In genomic region chr2:135703300-135703699, GRCh38 we compare ENCODE assay signal across 18 cellular contexts. TPM values are rescaled to one million over a fixed set of nuclear protein-coding genes. Genes with fewer than 3 reads are reported as not detected.
A peak's percentile ranks its signal among the peaks of the same experiment; 100 is the strongest.
DNase-seq lines count a peak whose midpoint lies in the region; ATAC-seq and TF ChIP-seq lines count a peak whose summit lies in the region.
"Had no signal": no experiment of that assay in that cellular context is flagged by ENCODE, and none has a peak within 500 bp of the region (broad histone marks: within the 10 kb centered on the region; RNA-seq: fewer than 3 reads in every experiment).

No MANE protein-coding gene starts in this region.

- TF ChIP-seq CTCF in body of pancreas (IDR thresholded peaks at IDR 0.05) (no peak), testis (IDR thresholded peaks at IDR 0.05) (no peak), sigmoid colon (IDR thresholded peaks at IDR 0.05) (no peak)

- H3K36me3 ChIP-seq in body of pancreas (replicated peaks in 1 of 2; ENCODE audit: insufficient read depth in 1 of 2, low read depth in 2 of 2) (no peaks in the 10 kb centered on the region), testis (ENCODE audit: low read depth, missing control alignments) (no peaks in the 10 kb centered on the region), sigmoid colon (no peaks in the 10 kb centered on the region)
- H3K36me3 ChIP-seq: BE2C had no signal

- H3K4me3 ChIP-seq in body of pancreas (no peak overlapping the region), testis (no peak overlapping the region), sigmoid colon (no peak overlapping the region)
- H3K4me3 ChIP-seq: GM12878 had no signal

- no peaks in the 10 kb centered on the region for H3K9me3 ChIP-seq in body of pancreas
- H3K9me3 ChIP-seq in testis: no peaks in the 10 kb centered on the region
- no peaks in the 10 kb centered on the region for H3K9me3 ChIP-seq in sigmoid colon
- H3K9me3 ChIP-seq: BE2C, Caco-2 had no signal

- TF ChIP-seq POLR2A in body of pancreas (IDR thresholded peaks at IDR 0.05) (no peak), testis (IDR thresholded peaks at IDR 0.05) (no peak), sigmoid colon (IDR thresholded peaks at IDR 0.05) (no peak)

- TF ChIP-seq EP300 in sigmoid colon (IDR thresholded peaks at IDR 0.05): no peak

- in situ Hi-C loops in G401 (cut with HindIII; ENCODE audit: low sequenced_read_pairs): no loop called here

- DNase-seq in G401 (ENCODE audit: low spot score): peak; percentile 83
- DNase-seq in body of pancreas: peak in 3 of 4 donors; percentile 2 to 22 (median 15)
- no peak for DNase-seq in left colon
- DNase-seq in testis: peak; percentile 19
- DNase-seq in NCI-H82 treated with DMSO at 0.1 percent for 48 hours (lab: John Stamatoyannopoulos, UW; ENCODE audit: unreplicated experiment): no peak
- DNase-seq in sigmoid colon: no peak
- DNase-seq: ACHN; BE2C; Caco-2; CD4-positive, CD25-positive, alpha-beta regulatory T cell; CD8-positive, alpha-beta memory T cell; DMS79 treated with DMSO at 0.1 percent for 48 hours; GOT3; H7; HFFc6; IMR-90 had no signal

- ATAC-seq in body of pancreas (peak; percentile 52), left colon (peak; percentile 38)
- ATAC-seq: GM12878, HCT116 had no signal

- H3K27ac ChIP-seq in body of pancreas: no peak overlapping the region
- H3K27ac ChIP-seq in testis: no peak overlapping the region
- H3K27ac ChIP-seq in sigmoid colon: no peak overlapping the region

- WGBS in body of pancreas, 2 donors: 13 to 16% methylated on average over 1 of the region's 1 CpG
- 24 to 43% methylated on average over 1 of the region's 1 CpG for WGBS in testis, 2 donors
- WGBS in sigmoid colon, 2 donors: 23 to 70% methylated on average over 1 of the region's 1 CpG

- H3K27me3 ChIP-seq in body of pancreas (no peaks in the 10 kb centered on the region), testis (no peaks in the 10 kb centered on the region), sigmoid colon (no peaks in the 10 kb centered on the region)
- H3K27me3 ChIP-seq: BE2C had no signal

- intact Hi-C loops in body of pancreas (cut with DNase I) (no loop called here), left colon (cut with DNase I, micrococcal nuclease) (loop anchor here in 1 of 2 donors (10.0 kb wide), 1 partner anchor 698 kb away; no protein-coding TSS in a partner anchor), testis (cut with DNase I; ENCODE audit: low total_unique reads) (no loop called here), sigmoid colon (cut with DNase I) (no loop called here)

- peaks cover 8% of the 10 kb centered on the region for H3K4me1 ChIP-seq in body of pancreas
- no peaks in the 10 kb centered on the region for H3K4me1 ChIP-seq in testis
- no peaks in the 10 kb centered on the region for H3K4me1 ChIP-seq in sigmoid colon
- H3K4me1 ChIP-seq: BE2C, Caco-2 had no signal

RNA-seq across cellular contexts. Expression of gene UBXN4, which starts 38.4 kb away (rescaled TPM):
- total RNA-seq in G401 (2014; rRNA removed; shearing (Covaris generic)): 58.6 and 73.5 TPM in 2 replicates
- total RNA-seq in body of pancreas (10 to 100 TPM; 55.7 to 70.3 TPM), left colon (100 to 1,000 TPM; 103 to 107 TPM), testis (10 to 100 TPM; 87.7 to 94.0 TPM), sigmoid colon (10 to 100 TPM; 51.8 to 63.3 (median 59.8) TPM)
- polyA plus RNA-seq in testis (ENCODE audit: insufficient read depth, low read depth, low replicate concordance) (60.9 TPM), sigmoid colon (10 to 100 TPM; 23.4 to 47.9 (median 25.7) TPM)

Comparison
In these comparisons a context has a peak if more than half of its experiments do, and no peak if none do; other contexts are left out.
1. DNase-seq: peak in G401 (single experiment), body of pancreas (3 of 4) and testis (single experiment); none in left colon (0 of 2), NCI-H82 treated with DMSO at 0.1 percent for 48 hours (single experiment) and sigmoid colon (single experiment).